27 cellular contexts compared by ENCODE assay signal in the genomic region with DNA sequence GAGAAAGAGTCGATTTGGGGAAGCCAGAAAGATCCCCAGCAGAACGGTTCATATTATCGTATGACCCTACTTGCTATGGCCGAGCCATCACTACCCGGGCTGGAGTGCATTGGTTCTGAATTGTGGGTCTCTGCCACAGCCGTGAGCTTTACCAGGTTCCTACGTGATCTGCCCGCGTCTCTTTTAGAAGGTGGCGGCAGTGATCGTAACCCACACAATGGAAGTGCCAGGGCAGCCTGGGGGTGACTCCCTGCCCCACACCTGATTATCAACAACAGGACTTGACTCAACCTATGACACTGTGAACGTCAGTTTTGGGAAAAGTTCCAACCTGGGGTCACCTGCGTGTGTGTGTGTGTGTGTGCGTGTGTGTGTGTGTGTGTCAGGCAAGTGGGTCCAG.
"Had no signal": no experiment of that assay in that cellular context is flagged by ENCODE, and none has a peak within 500 bp of the region (broad histone marks: within the 10 kb centered on the region; RNA-seq: fewer than 3 reads in every experiment).

No MANE protein-coding gene starts in this region.

- H3K36me3 ChIP-seq: ascending aorta, breast epithelium, cardiac muscle cell, colonic mucosa, esophagus muscularis mucosa, gastrocnemius medialis, WERI-Rb-1 had no signal

- ATAC-seq: activated CD4-positive, CD25-positive, alpha-beta regulatory T cell treated with anti-CD3 and anti-CD28 coated beads, Interleukin-2, amount 50 U/mL, for 24 hours; activated CD8-positive, alpha-beta T cell treated with anti-CD3 and anti-CD28 coated beads for 36 hours; activated T-cell treated with anti-CD3 and anti-CD28 coated beads, Interleukin-2, amount 50 U/mL, for 4 hours; activated T-helper 17 cell treated with anti-CD3 and anti-CD28 coated beads, Interleukin-2, amount 50 U/mL, for 72 hours; foreskin keratinocyte; gastrocnemius medialis; T-helper 17 cell had no signal

- H3K4me3 ChIP-seq: ascending aorta, breast epithelium, cardiac muscle cell, colonic mucosa, esophagus muscularis mucosa, gastrocnemius medialis had no signal

- DNase-seq: activated B cell treated with CpG ODN at 0.5 μM for 24 hours; activated CD4-positive, alpha-beta T cell treated with anti-CD3 and anti-CD28 coated beads, Interleukin-2, amount 10 ng/mL, durations not matched to agents 7 days and 5 days; activated CD4-positive, alpha-beta T cell treated with anti-CD3 and anti-CD28 coated beads, Interleukin-2, amount 50 U/mL, for 4 hours; activated CD8-positive, alpha-beta memory T cell treated with anti-CD3 and anti-CD28 coated beads for 24 hours; activated CD8-positive, alpha-beta T cell treated with anti-CD3 and anti-CD28 coated beads for 36 hours; activated effector memory CD4-positive, alpha-beta T cell treated with Interleukin-2 at 50 U/mL for 16 hours; activated gamma-delta T cell treated with Interleukin-2 at 50 U/mL for 16 hours; activated naive CD4-positive, alpha-beta T cell treated with anti-CD3 and anti-CD28 coated beads for 36 hours; activated naive CD8-positive, alpha-beta T cell treated with anti-CD3 and anti-CD28 coated beads, Interleukin-2, amount 10 ng/mL, durations not matched to agents 7 days and 5 days; activated T-cell treated with anti-CD3 and anti-CD28 coated beads, Interleukin-2, amount 50 U/mL, for 4 hours; central memory CD4-positive, alpha-beta T cell; cerebellar nuclear complex; colonic mucosa; effector memory CD4-positive, alpha-beta T cell; erythroblast; foreskin keratinocyte; gastrocnemius medialis; T-helper 1 cell; T-helper 17 cell; T1000; WERI-Rb-1 had no signal

- H3K4me1 ChIP-seq: ascending aorta, breast epithelium, colonic mucosa, esophagus muscularis mucosa, foreskin keratinocyte, gastrocnemius medialis had no signal

- H3K27me3 ChIP-seq: ascending aorta, breast epithelium, cardiac muscle cell, colonic mucosa, foreskin keratinocyte, gastrocnemius medialis had no signal

- H3K9me3 ChIP-seq: colonic mucosa had no signal

- H3K27ac ChIP-seq: ascending aorta, breast epithelium, cardiac muscle cell, colonic mucosa, esophagus muscularis mucosa, foreskin keratinocyte, gastrocnemius medialis, WERI-Rb-1 had no signal
